Comparison of ENCODE assay signal across 8 cellular contexts in the genomic region with DNA sequence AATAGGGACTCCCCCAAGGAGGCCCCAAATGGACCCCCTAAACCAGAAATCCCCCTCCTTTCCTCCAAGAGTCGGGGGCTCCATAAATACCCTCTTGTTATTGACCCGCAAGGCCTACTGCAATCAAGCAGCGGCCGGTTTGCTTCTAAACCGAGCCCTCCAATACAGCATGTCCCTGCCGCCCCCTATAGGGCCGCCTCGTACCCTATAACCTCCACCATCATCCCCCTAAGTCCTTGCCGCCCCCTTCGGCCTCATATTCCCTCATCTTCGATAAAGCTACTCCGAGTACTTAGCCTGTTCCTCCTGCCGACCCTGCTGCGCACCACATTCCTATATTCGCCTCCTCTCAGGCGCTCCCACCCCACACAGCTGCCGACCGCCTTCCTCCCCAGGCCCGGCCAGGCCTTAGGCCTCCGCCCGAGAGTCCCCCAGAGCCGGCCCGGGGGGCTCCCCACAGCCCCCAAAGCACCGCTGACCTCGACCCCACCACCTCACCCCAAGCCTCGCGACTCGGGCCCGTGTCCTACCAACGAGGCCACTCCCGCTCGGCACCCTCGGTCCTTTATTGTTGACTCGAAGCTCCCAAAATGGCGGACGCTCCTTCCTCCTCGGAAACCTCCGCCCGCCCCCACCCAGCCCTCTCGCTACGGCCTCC. TPM values are rescaled to one million over a fixed set of nuclear protein-coding genes. Genes with fewer than 3 reads are reported as not detected.
DNase-seq lines count a peak whose midpoint lies in the region; ATAC-seq and TF ChIP-seq lines count a peak whose summit lies in the region.

No MANE protein-coding gene starts in this region.

- peak; percentile 18 for TF ChIP-seq CTCF in coronary artery (IDR thresholded peaks at IDR 0.05)

- DNase-seq in NCI-H187 treated with DMSO at 0.1 percent for 48 hours (lab: John Stamatoyannopoulos, UW) = peak; percentile 29
- peak; percentile 88 for DNase-seq in coronary artery (ENCODE audit: low spot score)
- DNase-seq in left lobe of liver (ENCODE audit: low spot score) = no peak
- DNase-seq in stimulated activated CD4-positive, alpha-beta T cell treated with anti-CD3 and anti-CD28 coated beads, Interleukin-2, amount 100 ng/mL, for 4 hours (ENCODE audit: low read depth) = peak; percentile 26
- DNase-seq in HK-2 (ENCODE audit: unreplicated experiment) = no peak

- peak overlapping the region; percentile 100 for H3K27ac ChIP-seq in coronary artery

- ATAC-seq in HG02642 (IDR thresholded peaks at IDR 0.05; ENCODE audit: poor library complexity, unreplicated experiment) (peak; percentile 33), left lobe of liver (peak; percentile 48)
- peak; percentile 12 to 27 for ATAC-seq in activated CD4-positive, CD25-positive, alpha-beta regulatory T cell treated with anti-CD3 and anti-CD28 coated beads, Interleukin-2, amount 50 U/mL, for 24 hours

- H3K4me3 ChIP-seq in GM08714 (ENCODE audit: low read length) = peak overlapping the region; percentile 91
- H3K4me3 ChIP-seq in coronary artery = peak overlapping the region; percentile 90

RNA-seq across cellular contexts. Expression of gene DDX6, which starts 0.5 kb away (rescaled TPM):
- 40.1 TPM for total RNA-seq in left lobe of liver

Comparison
In these comparisons a context has a peak if more than half of its experiments do, and no peak if none do; other contexts are left out.
1. DNase-seq: peak in NCI-H187 treated with DMSO at 0.1 percent for 48 hours (single experiment), coronary artery (single experiment) and stimulated activated CD4-positive, alpha-beta T cell treated with anti-CD3 and anti-CD28 coated beads, Interleukin-2, amount 100 ng/mL, for 4 hours (single experiment); none in left lobe of liver (single experiment) and HK-2 (single experiment).
2. Peak in every context shown above with its lines, with median percentiles within 50 percentile points of each other: ATAC-seq.